In the genomic region with DNA sequence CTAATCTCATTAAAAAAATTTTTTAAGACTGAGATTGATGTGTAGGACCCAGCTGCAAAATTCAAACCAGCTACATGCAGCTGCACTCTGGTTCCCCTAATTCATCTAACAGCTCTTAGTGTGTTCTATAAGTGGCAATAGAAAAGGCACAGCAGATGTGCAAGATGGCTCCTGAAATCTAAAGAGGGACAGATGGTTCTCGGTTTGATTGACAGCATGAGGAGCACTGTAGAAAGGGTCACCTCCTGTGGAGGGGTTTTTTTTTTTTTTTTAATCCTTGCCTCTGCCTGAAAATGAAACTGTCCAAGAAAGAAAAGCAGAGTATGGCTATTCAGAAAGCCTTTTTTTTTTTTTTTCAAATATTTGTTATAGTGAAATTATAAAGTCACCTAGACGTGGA, we compare ENCODE assay signal across 13 cellular contexts. TPM values are rescaled to one million over a fixed set of nuclear protein-coding genes. Genes with fewer than 3 reads are reported as not detected.
DNase-seq lines count a peak whose midpoint lies in the region; ATAC-seq and TF ChIP-seq lines count a peak whose summit lies in the region.
"Had no signal": no experiment of that assay in that cellular context is flagged by ENCODE, and none has a peak within 500 bp of the region (broad histone marks: within the 10 kb centered on the region; RNA-seq: fewer than 3 reads in every experiment).

No MANE protein-coding gene starts in this region.

- peaks cover 3% of the 10 kb centered on the region for H3K4me1 ChIP-seq in smooth muscle cell (ENCODE audit: low read depth)
- H3K4me1 ChIP-seq: HAP-1 had no signal

- H3K4me3 ChIP-seq in smooth muscle cell (no peak overlapping the region), lower leg skin (ENCODE audit: low read depth, poor library complexity, severe bottlenecking) (no peak overlapping the region)
- H3K4me3 ChIP-seq: HAP-1, stomach had no signal

- H3K9me3 ChIP-seq in smooth muscle cell (replicated peaks; ENCODE audit: low read depth) = no peaks in the 10 kb centered on the region
- H3K9me3 ChIP-seq: HAP-1, stomach had no signal

- no peaks in the 10 kb centered on the region for H3F3A ChIP-seq in smooth muscle cell (ENCODE audit: low read depth)

- 93% methylated on average over 2 of the region's 2 CpGs for WGBS in smooth muscle cell (ENCODE audit: low lambda C conversion rate)
- 73 to 79% methylated on average over 2 of the region's 2 CpGs for WGBS in lower leg skin, 2 donors

- H4K20me1 ChIP-seq in smooth muscle cell (ENCODE audit: low read depth) = no peaks in the 10 kb centered on the region

- DNase-seq in NCI-H82 (lab: John Stamatoyannopoulos, UW) (peak; percentile 97), ureter (ENCODE audit: low spot score) (no peak), smooth muscle cell (lab: John Stamatoyannopoulos, UW; ENCODE audit: unreplicated experiment) (no peak), left lobe of liver (ENCODE audit: low spot score) (no peak), lower leg skin (ENCODE audit: low spot score in 2 of 2) (no peak)
- DNase-seq: CD4-positive, alpha-beta T cell; left colon; NCI-H2029; stomach had no signal

- no peaks in the 10 kb centered on the region for H3K27me3 ChIP-seq in smooth muscle cell (ENCODE audit: low read depth)
- H3K27me3 ChIP-seq: stomach had no signal

- intact Hi-C loops in lower leg skin (cut with DNase I; ENCODE audit: low total_unique reads) = no loop called here

- no peaks in the 10 kb centered on the region for H3K79me2 ChIP-seq in smooth muscle cell (ENCODE audit: low read depth)

- no peak overlapping the region for H3K27ac ChIP-seq in smooth muscle cell (ENCODE audit: low read depth)
- H3K27ac ChIP-seq: stomach had no signal

- no peak overlapping the region for H2AFZ ChIP-seq in smooth muscle cell (ENCODE audit: low read depth)

- ATAC-seq in GM18498 (IDR thresholded peaks at IDR 0.05; ENCODE audit: unreplicated experiment) (peak; percentile 68), GM21515 (IDR thresholded peaks at IDR 0.05; ENCODE audit: unreplicated experiment) (peak; percentile 68), HG03460 (IDR thresholded peaks at IDR 0.05; ENCODE audit: unreplicated experiment) (peak; percentile 58), left lobe of liver (no peak)
- ATAC-seq: left colon had no signal

- H3K4me2 ChIP-seq in smooth muscle cell = no peak overlapping the region

- TF ChIP-seq CTCF in smooth muscle cell (IDR thresholded peaks at IDR 0.05; ENCODE audit: borderline replicate concordance, insufficient read depth, poor library complexity, severe bottlenecking) (no peak), lower leg skin (IDR thresholded peaks at IDR 0.05) (no peak)

- H3K9ac ChIP-seq in smooth muscle cell (ENCODE audit: low read depth) = no peak overlapping the region

- TF ChIP-seq POLR2A in lower leg skin (IDR thresholded peaks at IDR 0.05) = no peak

- no peaks in the 10 kb centered on the region for H3K36me3 ChIP-seq in smooth muscle cell (ENCODE audit: low read depth)
- H3K36me3 ChIP-seq: HAP-1, stomach had no signal

RNA-seq across cellular contexts. Expression of gene OCIAD1, which starts 16.9 kb away (rescaled TPM):
- 181 TPM for total RNA-seq in ureter
- total RNA-seq in smooth muscle cell = 180 and 196 TPM in 2 replicates
- polyA plus RNA-seq in smooth muscle cell = 130 and 159 TPM in 2 replicates
- total RNA-seq in left lobe of liver = 86.8 TPM
- 100 to 1,000 TPM in 2 of 4 donors, 10 to 100 TPM in 2; 65.9 to 103 (median 88.6) TPM for total RNA-seq in lower leg skin

RNA-seq across cellular contexts. Expression of gene FRYL, which starts 33.9 kb away (rescaled TPM):
- total RNA-seq in ureter (123 TPM), smooth muscle cell (56.6 and 57.0 TPM in 2 replicates), left lobe of liver (22.9 TPM), lower leg skin (10 to 100 TPM; 51.1 to 96.5 (median 70.6) TPM)
- 14.9 and 17.7 TPM in 2 replicates for polyA plus RNA-seq in smooth muscle cell
